ENCODE assay signal across 1 cellular context in the genomic region with DNA sequence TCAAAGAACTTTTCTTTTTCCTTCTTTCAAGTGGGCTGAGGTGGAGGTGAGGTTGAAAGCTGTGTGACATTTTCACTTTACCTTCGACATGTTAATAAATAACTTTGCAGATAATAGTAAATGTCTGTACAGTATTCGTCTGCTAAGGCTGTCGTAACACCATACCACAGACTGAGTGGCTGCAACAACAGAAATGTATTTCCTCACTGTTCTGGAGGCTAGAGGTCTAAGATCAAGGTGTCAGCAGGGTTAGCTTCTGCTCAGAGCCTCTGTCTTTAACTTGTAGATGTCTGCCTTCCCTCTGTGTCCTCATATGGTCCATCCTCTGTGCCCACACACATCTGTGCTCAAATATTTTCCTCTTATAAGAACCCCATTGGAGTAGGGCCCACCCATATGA.
TF ChIP-seq lines count a peak whose summit lies in the region.

No MANE protein-coding gene starts in this region.

TF ChIP-seq in HepG2, 621 proteins besides CTCF, POLR2A, EP300 and RAD21 (continued from another document and continues in another):
- TF ChIP-seq MIER3 (CRISPR knock-in tag; IDR thresholded peaks at IDR 0.05; ENCODE audit: borderline replicate concordance): peak; percentile 86; the same call in 1 of the 2 replicates
- no peak for TF ChIP-seq MAZ (IDR thresholded peaks at IDR 0.05; ENCODE audit: borderline replicate concordance, low read depth, low read length)
- no peak; the same call in 1 of the 2 replicates for TF ChIP-seq MAZ (CRISPR knock-in tag; IDR thresholded peaks at IDR 0.05; ENCODE audit: low read depth)
- TF ChIP-seq MIXL1 (CRISPR knock-in tag; IDR thresholded peaks at IDR 0.05): 0 out of 2 replicates have a peak, but pooled peaks have one; percentile 75
- peak; percentile 19 for TF ChIP-seq ZNF781 (CRISPR knock-in tag; IDR thresholded peaks at IDR 0.05; ENCODE audit: borderline replicate concordance, not compliant biosample characterization)
- TF ChIP-seq ZNF224 (CRISPR knock-in tag; IDR thresholded peaks at IDR 0.05): no peak
- TF ChIP-seq TAF1 (CRISPR knock-in tag; IDR thresholded peaks at IDR 0.05): no peak
- no peak for TF ChIP-seq ZNF496 (CRISPR knock-in tag; IDR thresholded peaks at IDR 0.05; ENCODE audit: insufficient replicate concordance)
- TF ChIP-seq FOXK2 (IDR thresholded peaks at IDR 0.05): 0 out of 2 replicates have a peak, but pooled peaks have one; percentile 14
- TF ChIP-seq ZBTB7A (CRISPR knock-in tag; IDR thresholded peaks at IDR 0.05): no peak
- peak; percentile 90 for TF ChIP-seq BCL6 (CRISPR knock-in tag; IDR thresholded peaks at IDR 0.05)
- peak; percentile 86 for TF ChIP-seq SKIL (CRISPR knock-in tag; IDR thresholded peaks at IDR 0.05; ENCODE audit: borderline replicate concordance)
- peak; percentile 89 for TF ChIP-seq ERF (CRISPR knock-in tag; IDR thresholded peaks at IDR 0.05)
- peak; percentile 88; the same call in 1 of the 2 replicates for TF ChIP-seq FOXK1 (CRISPR knock-in tag; IDR thresholded peaks at IDR 0.05; ENCODE audit: borderline replicate concordance, low read depth)
- TF ChIP-seq KDM1A (CRISPR knock-in tag; IDR thresholded peaks at IDR 0.05): peak; percentile 90
- TF ChIP-seq ZNF709 (CRISPR knock-in tag; IDR thresholded peaks at IDR 0.05): no peak
- TF ChIP-seq, protein P1, sequence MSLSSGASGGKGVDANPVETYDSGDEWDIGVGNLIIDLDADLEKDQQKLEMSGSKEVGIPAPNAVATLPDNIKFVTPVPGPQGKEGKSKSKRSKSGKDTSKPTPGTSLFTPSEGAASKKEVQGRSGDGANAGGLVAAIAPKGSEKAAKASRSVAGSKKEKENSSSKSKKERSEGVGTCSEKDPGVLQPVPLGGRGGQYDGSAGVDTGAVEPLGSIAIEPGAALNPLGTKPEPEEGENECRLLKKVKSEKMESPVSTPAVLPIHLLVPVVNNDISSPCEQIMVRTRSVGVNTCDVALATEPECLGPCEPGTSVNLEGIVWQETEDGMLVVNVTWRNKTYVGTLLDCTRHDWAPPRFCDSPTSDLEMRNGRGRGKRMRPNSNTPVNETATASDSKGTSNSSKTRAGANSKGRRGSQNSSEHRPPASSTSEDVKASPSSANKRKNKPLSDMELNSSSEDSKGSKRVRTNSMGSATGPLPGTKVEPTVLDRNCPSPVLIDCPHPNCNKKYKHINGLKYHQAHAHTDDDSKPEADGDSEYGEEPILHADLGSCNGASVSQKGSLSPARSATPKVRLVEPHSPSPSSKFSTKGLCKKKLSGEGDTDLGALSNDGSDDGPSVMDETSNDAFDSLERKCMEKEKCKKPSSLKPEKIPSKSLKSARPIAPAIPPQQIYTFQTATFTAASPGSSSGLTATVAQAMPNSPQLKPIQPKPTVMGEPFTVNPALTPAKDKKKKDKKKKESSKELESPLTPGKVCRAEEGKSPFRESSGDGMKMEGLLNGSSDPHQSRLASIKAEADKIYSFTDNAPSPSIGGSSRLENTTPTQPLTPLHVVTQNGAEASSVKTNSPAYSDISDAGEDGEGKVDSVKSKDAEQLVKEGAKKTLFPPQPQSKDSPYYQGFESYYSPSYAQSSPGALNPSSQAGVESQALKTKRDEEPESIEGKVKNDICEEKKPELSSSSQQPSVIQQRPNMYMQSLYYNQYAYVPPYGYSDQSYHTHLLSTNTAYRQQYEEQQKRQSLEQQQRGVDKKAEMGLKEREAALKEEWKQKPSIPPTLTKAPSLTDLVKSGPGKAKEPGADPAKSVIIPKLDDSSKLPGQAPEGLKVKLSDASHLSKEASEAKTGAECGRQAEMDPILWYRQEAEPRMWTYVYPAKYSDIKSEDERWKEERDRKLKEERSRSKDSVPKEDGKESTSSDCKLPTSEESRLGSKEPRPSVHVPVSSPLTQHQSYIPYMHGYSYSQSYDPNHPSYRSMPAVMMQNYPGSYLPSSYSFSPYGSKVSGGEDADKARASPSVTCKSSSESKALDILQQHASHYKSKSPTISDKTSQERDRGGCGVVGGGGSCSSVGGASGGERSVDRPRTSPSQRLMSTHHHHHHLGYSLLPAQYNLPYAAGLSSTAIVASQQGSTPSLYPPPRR (CRISPR knock-in tag; IDR thresholded peaks at IDR 0.05; ENCODE audit: borderline replicate concordance): peak; percentile 66; the same call in 1 of the 2 replicates
- TF ChIP-seq HOMEZ (CRISPR knock-in tag; IDR thresholded peaks at IDR 0.05; ENCODE audit: low read depth): peak; percentile 97
- TF ChIP-seq KMT2A (CRISPR knock-in tag; IDR thresholded peaks at IDR 0.05): peak; percentile 72; the same call in 1 of the 2 replicates
- peak; percentile 29; the same call in 1 of the 2 replicates for TF ChIP-seq HMG20B (CRISPR knock-in tag; conservative IDR thresholded peaks at IDR 0.05)
- peak; percentile 83 for TF ChIP-seq PITX1 (CRISPR knock-in tag; IDR thresholded peaks at IDR 0.05)
- TF ChIP-seq MEIS1 (CRISPR knock-in tag; IDR thresholded peaks at IDR 0.05; ENCODE audit: borderline replicate concordance): peak; percentile 66; the same call in 1 of the 2 replicates
- peak; percentile 71; the same call in 1 of the 2 replicates for TF ChIP-seq RXRA (CRISPR knock-in tag; IDR thresholded peaks at IDR 0.05)
- TF ChIP-seq, protein P2, sequence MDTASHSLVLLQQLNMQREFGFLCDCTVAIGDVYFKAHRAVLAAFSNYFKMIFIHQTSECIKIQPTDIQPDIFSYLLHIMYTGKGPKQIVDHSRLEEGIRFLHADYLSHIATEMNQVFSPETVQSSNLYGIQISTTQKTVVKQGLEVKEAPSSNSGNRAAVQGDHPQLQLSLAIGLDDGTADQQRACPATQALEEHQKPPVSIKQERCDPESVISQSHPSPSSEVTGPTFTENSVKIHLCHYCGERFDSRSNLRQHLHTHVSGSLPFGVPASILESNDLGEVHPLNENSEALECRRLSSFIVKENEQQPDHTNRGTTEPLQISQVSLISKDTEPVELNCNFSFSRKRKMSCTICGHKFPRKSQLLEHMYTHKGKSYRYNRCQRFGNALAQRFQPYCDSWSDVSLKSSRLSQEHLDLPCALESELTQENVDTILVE (CRISPR knock-in tag; IDR thresholded peaks at IDR 0.05): peak; percentile 78; the same call in 1 of the 2 replicates
- no peak for TF ChIP-seq MLXIP (CRISPR knock-in tag; IDR thresholded peaks at IDR 0.05; ENCODE audit: borderline replicate concordance)
- peak; percentile 53; the same call in 1 of the 2 replicates for TF ChIP-seq ZBTB7B (CRISPR knock-in tag; IDR thresholded peaks at IDR 0.05)
- no peak for TF ChIP-seq ZNF451 (CRISPR knock-in tag; IDR thresholded peaks at IDR 0.05)
- TF ChIP-seq, protein P3, sequence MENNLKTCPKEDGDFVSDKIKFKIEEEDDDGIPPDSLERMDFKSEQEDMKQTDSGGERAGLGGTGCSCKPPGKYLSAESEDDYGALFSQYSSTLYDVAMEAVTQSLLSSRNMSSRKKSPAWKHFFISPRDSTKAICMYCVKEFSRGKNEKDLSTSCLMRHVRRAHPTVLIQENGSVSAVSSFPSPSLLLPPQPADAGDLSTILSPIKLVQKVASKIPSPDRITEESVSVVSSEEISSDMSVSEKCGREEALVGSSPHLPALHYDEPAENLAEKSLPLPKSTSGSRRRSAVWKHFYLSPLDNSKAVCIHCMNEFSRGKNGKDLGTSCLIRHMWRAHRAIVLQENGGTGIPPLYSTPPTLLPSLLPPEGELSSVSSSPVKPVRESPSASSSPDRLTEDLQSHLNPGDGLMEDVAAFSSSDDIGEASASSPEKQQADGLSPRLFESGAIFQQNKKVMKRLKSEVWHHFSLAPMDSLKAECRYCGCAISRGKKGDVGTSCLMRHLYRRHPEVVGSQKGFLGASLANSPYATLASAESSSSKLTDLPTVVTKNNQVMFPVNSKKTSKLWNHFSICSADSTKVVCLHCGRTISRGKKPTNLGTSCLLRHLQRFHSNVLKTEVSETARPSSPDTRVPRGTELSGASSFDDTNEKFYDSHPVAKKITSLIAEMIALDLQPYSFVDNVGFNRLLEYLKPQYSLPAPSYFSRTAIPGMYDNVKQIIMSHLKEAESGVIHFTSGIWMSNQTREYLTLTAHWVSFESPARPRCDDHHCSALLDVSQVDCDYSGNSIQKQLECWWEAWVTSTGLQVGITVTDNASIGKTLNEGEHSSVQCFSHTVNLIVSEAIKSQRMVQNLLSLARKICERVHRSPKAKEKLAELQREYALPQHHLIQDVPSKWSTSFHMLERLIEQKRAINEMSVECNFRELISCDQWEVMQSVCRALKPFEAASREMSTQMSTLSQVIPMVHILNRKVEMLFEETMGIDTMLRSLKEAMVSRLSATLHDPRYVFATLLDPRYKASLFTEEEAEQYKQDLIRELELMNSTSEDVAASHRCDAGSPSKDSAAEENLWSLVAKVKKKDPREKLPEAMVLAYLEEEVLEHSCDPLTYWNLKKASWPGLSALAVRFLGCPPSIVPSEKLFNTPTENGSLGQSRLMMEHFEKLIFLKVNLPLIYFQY (CRISPR knock-in tag; IDR thresholded peaks at IDR 0.05; ENCODE audit: borderline replicate concordance): peak; percentile 37; the same call in 1 of the 2 replicates
- peak; percentile 85; the same call in 1 of the 2 replicates for TF ChIP-seq SALL1 (CRISPR knock-in tag; IDR thresholded peaks at IDR 0.05)
- TF ChIP-seq NR2F1 (CRISPR knock-in tag; IDR thresholded peaks at IDR 0.05): peak; percentile 70 to 81; a peak in 3 of 4 replicates
- 0 out of 2 replicates have a peak, but pooled peaks have one; percentile 34 for TF ChIP-seq KDM4B (CRISPR knock-in tag; IDR thresholded peaks at IDR 0.05)
- no peak for TF ChIP-seq ZSCAN20 (CRISPR knock-in tag; IDR thresholded peaks at IDR 0.05; ENCODE audit: borderline replicate concordance)
- TF ChIP-seq FOXO1 (CRISPR knock-in tag; IDR thresholded peaks at IDR 0.05): peak; percentile 88
- peak; percentile 83 for TF ChIP-seq KMT2B (CRISPR knock-in tag; IDR thresholded peaks at IDR 0.05)
- peak; percentile 95 for TF ChIP-seq HNF4A (CRISPR knock-in tag; IDR thresholded peaks at IDR 0.05)
- TF ChIP-seq ELF1 (CRISPR knock-in tag; IDR thresholded peaks at IDR 0.05): peak; percentile 51; the same call in 1 of the 2 replicates
- TF ChIP-seq NKX3-1 (CRISPR knock-in tag; IDR thresholded peaks at IDR 0.05): no peak
- no peak for TF ChIP-seq NONO (IDR thresholded peaks at IDR 0.05)
- TF ChIP-seq NONO (CRISPR knock-in tag; conservative IDR thresholded peaks at IDR 0.05): peak; percentile 79
- TF ChIP-seq ZNF644 (CRISPR knock-in tag; IDR thresholded peaks at IDR 0.05; ENCODE audit: low read depth): peak; percentile 79
- TF ChIP-seq MXI1 (IDR thresholded peaks at IDR 0.05; ENCODE audit: borderline replicate concordance, low read depth, low read length): no peak
- TF ChIP-seq HOXA3 (CRISPR knock-in tag; IDR thresholded peaks at IDR 0.05): peak; percentile 89
- TF ChIP-seq ZFX (CRISPR knock-in tag; IDR thresholded peaks at IDR 0.05; ENCODE audit: low read depth): no peak
- TF ChIP-seq TOPORS (CRISPR knock-in tag; IDR thresholded peaks at IDR 0.05): peak; percentile 48; the same call in 1 of the 2 replicates
- TF ChIP-seq CREM (IDR thresholded peaks at IDR 0.05): peak; percentile 82
- TF ChIP-seq CREM (CRISPR knock-in tag; IDR thresholded peaks at IDR 0.05): no peak
- 0 out of 2 replicates have a peak, but pooled peaks have one; percentile 66 for TF ChIP-seq BORCS8-MEF2B (CRISPR knock-in tag; IDR thresholded peaks at IDR 0.05)
- peak; percentile 90 for TF ChIP-seq HMG20A (CRISPR knock-in tag; IDR thresholded peaks at IDR 0.05; ENCODE audit: borderline replicate concordance)
- no peak for TF ChIP-seq HOXA9 (CRISPR knock-in tag; IDR thresholded peaks at IDR 0.05; ENCODE audit: borderline replicate concordance)
- peak; percentile 19 for TF ChIP-seq IKZF4 (CRISPR knock-in tag; IDR thresholded peaks at IDR 0.05; ENCODE audit: borderline replicate concordance, low read depth, not compliant biosample characterization)
